27 cellular contexts compared by ENCODE assay signal in genomic region chr7:147498081-147498480, GRCh38.
"Had no signal": no experiment of that assay in that cellular context is flagged by ENCODE, and none has a peak within 500 bp of the region (broad histone marks: within the 10 kb centered on the region; RNA-seq: fewer than 3 reads in every experiment).

No MANE protein-coding gene starts in this region.

- H3K27me3 ChIP-seq: foreskin keratinocyte, gastroesophageal sphincter, heart left ventricle, hepatocyte, left lung, neural progenitor cell, right lobe of liver, transverse colon, upper lobe of right lung, uterus had no signal

- H3K36me3 ChIP-seq: gastroesophageal sphincter, heart left ventricle, left lung, neural progenitor cell, right lobe of liver, thoracic aorta, transverse colon, upper lobe of right lung, uterus had no signal

- H3K4me3 Mint-ChIP-seq: effector memory CD8-positive, alpha-beta T cell; naive thymus-derived CD4-positive, alpha-beta T cell; nephron; neural progenitor cell; stimulated activated naive B cell treated with anti-CD40 and anti-IgM and Interleukin-4, amounts not matched to agents 10 μg/mL and 1 μg/mL and 100 μg/mL, for 72 hours; stimulated activated naive CD8-positive, alpha-beta T cell treated with anti-CD3 and anti-CD28 coated beads, Interleukin-15, Interleukin-2, amounts not matched to agents 100 ng/mL and 50 ng/mL, for 24 hours had no signal

- H3K4me2 ChIP-seq: hepatocyte, neural progenitor cell had no signal

- H3K27me3 Mint-ChIP-seq: effector memory CD8-positive, alpha-beta T cell; naive thymus-derived CD4-positive, alpha-beta T cell; progenitor cell of endocrine pancreas; stimulated activated naive B cell treated with anti-CD40 and anti-IgM and Interleukin-4, amounts not matched to agents 10 μg/mL and 1 μg/mL and 100 μg/mL, for 72 hours; stimulated activated naive CD8-positive, alpha-beta T cell treated with anti-CD3 and anti-CD28 coated beads, Interleukin-15, Interleukin-2, amounts not matched to agents 100 ng/mL and 50 ng/mL, for 24 hours had no signal

- H2AFZ ChIP-seq: hepatocyte, neural progenitor cell, parathyroid adenoma had no signal

- H3K4me1 ChIP-seq: foreskin keratinocyte, gastroesophageal sphincter, heart left ventricle, left lung, neural progenitor cell, parathyroid adenoma, right lobe of liver, transverse colon, upper lobe of right lung, uterus had no signal

- H3K4me3 ChIP-seq: coronary artery, gastroesophageal sphincter, heart left ventricle, hepatocyte, left lung, neural progenitor cell, right lobe of liver, thoracic aorta, transverse colon, upper lobe of right lung, uterus had no signal

- H3K36me3 Mint-ChIP-seq: naive thymus-derived CD4-positive, alpha-beta T cell; neural progenitor cell; stimulated activated naive B cell treated with anti-CD40 and anti-IgM and Interleukin-4, amounts not matched to agents 10 μg/mL and 1 μg/mL and 100 μg/mL, for 72 hours had no signal

- H3K27ac Mint-ChIP-seq: effector memory CD8-positive, alpha-beta T cell; naive thymus-derived CD4-positive, alpha-beta T cell; nephron; neural progenitor cell; progenitor cell of endocrine pancreas; stimulated activated naive B cell treated with anti-CD40 and anti-IgM and Interleukin-4, amounts not matched to agents 10 μg/mL and 1 μg/mL and 100 μg/mL, for 72 hours; stimulated activated naive CD8-positive, alpha-beta T cell treated with anti-CD3 and anti-CD28 coated beads, Interleukin-15, Interleukin-2, amounts not matched to agents 100 ng/mL and 50 ng/mL, for 24 hours had no signal

- H3K27ac ChIP-seq: coronary artery, foreskin keratinocyte, gastroesophageal sphincter, heart left ventricle, hepatocyte, left lung, neural progenitor cell, parathyroid adenoma, right lobe of liver, thoracic aorta, transverse colon, upper lobe of right lung, uterus had no signal

- H3K9me3 ChIP-seq: gastroesophageal sphincter, right lobe of liver, thoracic aorta, transverse colon, upper lobe of right lung, uterus had no signal

- H3K9ac ChIP-seq: neural progenitor cell, parathyroid adenoma had no signal

- H3K4me1 Mint-ChIP-seq: naive thymus-derived CD4-positive, alpha-beta T cell; nephron; neural progenitor cell; stimulated activated naive B cell treated with anti-CD40 and anti-IgM and Interleukin-4, amounts not matched to agents 10 μg/mL and 1 μg/mL and 100 μg/mL, for 72 hours had no signal

- DNase-seq: dermis blood vessel endothelial cell; effector memory CD8-positive, alpha-beta T cell; erythroblast; foreskin keratinocyte; heart left ventricle; left cardiac atrium; left lung; mesendoderm; midbrain; naive thymus-derived CD4-positive, alpha-beta T cell; right lobe of liver; small intestine; stimulated activated CD4-positive, alpha-beta T cell treated with anti-CD3 and anti-CD28 coated beads, Interleukin-15, amount 100 ng/mL, for 24 hours; stimulated activated CD4-positive, alpha-beta T cell treated with anti-CD3 and anti-CD28 coated beads, Interleukin-2, amount 100 ng/mL, for 48 hours; stimulated activated naive B cell treated with anti-CD40 and anti-IgM and Interleukin-4, amounts not matched to agents 10 μg/mL and 1 μg/mL and 100 μg/mL, for 72 hours; transverse colon; upper lobe of right lung; uterus had no signal

- ATAC-seq: effector memory CD8-positive, alpha-beta T cell; foreskin keratinocyte; gastroesophageal sphincter; heart left ventricle; left lung; naive thymus-derived CD4-positive, alpha-beta T cell; right lobe of liver; upper lobe of right lung had no signal
